ENCODE assay signal across 20 cellular contexts in the genomic region with DNA sequence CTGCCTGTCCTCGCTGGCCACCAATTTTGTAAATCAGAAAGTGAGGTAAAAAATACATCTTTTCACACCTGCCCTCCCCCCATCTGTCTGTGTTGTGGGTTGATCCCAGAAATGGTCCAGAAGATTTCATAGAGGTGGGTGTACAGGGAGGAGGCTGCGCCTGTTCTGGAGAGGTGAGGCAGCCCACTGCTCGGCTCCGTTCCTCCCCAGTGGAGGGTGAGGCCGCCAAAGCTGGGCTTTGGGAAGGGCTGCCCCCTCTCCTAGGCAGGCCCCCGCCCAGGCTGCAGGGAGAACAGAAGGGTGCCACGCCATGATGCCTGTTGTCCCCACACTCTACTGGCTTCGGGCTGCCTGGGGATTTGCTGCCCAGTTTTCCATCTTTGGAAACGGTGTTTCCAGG. TPM values are rescaled to one million over a fixed set of nuclear protein-coding genes. Genes with fewer than 3 reads are reported as not detected.
"Had no signal": no experiment of that assay in that cellular context is flagged by ENCODE, and none has a peak within 500 bp of the region (broad histone marks: within the 10 kb centered on the region; RNA-seq: fewer than 3 reads in every experiment).

No MANE protein-coding gene starts in this region.

- H3K27me3 ChIP-seq: left lung, pancreas, spleen, transverse colon, upper lobe of right lung, uterus had no signal

- H3K36me3 ChIP-seq: uterus had no signal

- ATAC-seq: left lung; lower lobe of right lung; naive thymus-derived CD8-positive, alpha-beta T cell; pancreas; stimulated activated memory B cell treated with anti-CD40 and anti-IgM and Interleukin-4, amounts not matched to agents 10 μg/mL and 1 μg/mL and 100 μg/mL, for 72 hours; stimulated activated naive CD8-positive, alpha-beta T cell treated with anti-CD3 and anti-CD28 coated beads, Interleukin-15, Interleukin-2, amounts not matched to agents 100 U/mL and 50 U/mL, for 24 hours; upper lobe of right lung had no signal

- H3K27ac ChIP-seq: left lung, lower lobe of right lung, pancreas, skin epidermis, spleen, transverse colon, upper lobe of right lung had no signal

- H3K4me3 ChIP-seq: left lung, lower lobe of right lung, pancreas, skin epidermis, spleen, transverse colon, upper lobe of right lung, uterus had no signal

- H3K4me1 ChIP-seq: left lung, lower lobe of right lung, pancreas, transverse colon, upper lobe of right lung, uterus had no signal

- DNase-seq: cerebellar nuclear complex; cortex of kidney; effector CD4-positive, alpha-beta T cell; kidney; left lung; lower lobe of right lung; naive thymus-derived CD8-positive, alpha-beta T cell; nephron progenitor cell; pancreas; spleen; stimulated activated CD4-positive, alpha-beta T cell treated with anti-CD3 and anti-CD28 coated beads, Interleukin-4, amount 100 ng/mL, for 4 hours; stimulated activated naive CD8-positive, alpha-beta T cell treated with anti-CD3 and anti-CD28 coated beads, Interleukin-15, Interleukin-2, amounts not matched to agents 100 U/mL and 50 U/mL, for 24 hours; substantia nigra; transverse colon; upper lobe of right lung; uterus had no signal

- H3K9me3 ChIP-seq: left lung, lower lobe of right lung, pancreas, transverse colon, upper lobe of right lung, uterus had no signal

RNA-seq across cellular contexts. Expression of gene MARCHF4, which starts 58.5 kb away (rescaled TPM):
- total RNA-seq: kidney; mesenteric fat pad; naive thymus-derived CD8-positive, alpha-beta T cell; omental fat pad; spleen had no signal
